ENCODE assay signal across 1 cellular context in the genomic region with DNA sequence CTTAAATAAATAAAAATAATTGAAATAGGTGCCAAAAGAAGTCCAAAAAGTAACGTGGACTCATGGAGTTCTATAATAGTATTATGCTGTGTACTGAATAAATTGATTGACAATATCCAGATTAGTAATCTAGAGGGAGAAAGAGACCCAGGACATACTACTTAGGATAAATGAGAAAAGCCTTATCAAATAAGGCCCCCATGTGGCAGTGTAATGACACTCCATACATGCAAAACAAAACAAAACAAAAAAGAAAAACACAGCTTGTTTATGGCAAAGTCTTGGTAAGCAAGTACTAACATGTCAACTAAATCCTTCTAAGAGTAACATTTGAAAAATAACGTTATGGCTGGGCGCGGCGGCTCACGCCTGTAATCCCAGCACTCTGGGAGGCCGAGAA.
TF ChIP-seq lines count a peak whose summit lies in the region.

No MANE protein-coding gene starts in this region.

TF ChIP-seq in GM12878, 131 proteins besides CTCF, POLR2A, EP300 and RAD21:
- no peak for TF ChIP-seq CREM (IDR thresholded peaks at IDR 0.05; ENCODE audit: low read depth)
- TF ChIP-seq, protein P1, sequence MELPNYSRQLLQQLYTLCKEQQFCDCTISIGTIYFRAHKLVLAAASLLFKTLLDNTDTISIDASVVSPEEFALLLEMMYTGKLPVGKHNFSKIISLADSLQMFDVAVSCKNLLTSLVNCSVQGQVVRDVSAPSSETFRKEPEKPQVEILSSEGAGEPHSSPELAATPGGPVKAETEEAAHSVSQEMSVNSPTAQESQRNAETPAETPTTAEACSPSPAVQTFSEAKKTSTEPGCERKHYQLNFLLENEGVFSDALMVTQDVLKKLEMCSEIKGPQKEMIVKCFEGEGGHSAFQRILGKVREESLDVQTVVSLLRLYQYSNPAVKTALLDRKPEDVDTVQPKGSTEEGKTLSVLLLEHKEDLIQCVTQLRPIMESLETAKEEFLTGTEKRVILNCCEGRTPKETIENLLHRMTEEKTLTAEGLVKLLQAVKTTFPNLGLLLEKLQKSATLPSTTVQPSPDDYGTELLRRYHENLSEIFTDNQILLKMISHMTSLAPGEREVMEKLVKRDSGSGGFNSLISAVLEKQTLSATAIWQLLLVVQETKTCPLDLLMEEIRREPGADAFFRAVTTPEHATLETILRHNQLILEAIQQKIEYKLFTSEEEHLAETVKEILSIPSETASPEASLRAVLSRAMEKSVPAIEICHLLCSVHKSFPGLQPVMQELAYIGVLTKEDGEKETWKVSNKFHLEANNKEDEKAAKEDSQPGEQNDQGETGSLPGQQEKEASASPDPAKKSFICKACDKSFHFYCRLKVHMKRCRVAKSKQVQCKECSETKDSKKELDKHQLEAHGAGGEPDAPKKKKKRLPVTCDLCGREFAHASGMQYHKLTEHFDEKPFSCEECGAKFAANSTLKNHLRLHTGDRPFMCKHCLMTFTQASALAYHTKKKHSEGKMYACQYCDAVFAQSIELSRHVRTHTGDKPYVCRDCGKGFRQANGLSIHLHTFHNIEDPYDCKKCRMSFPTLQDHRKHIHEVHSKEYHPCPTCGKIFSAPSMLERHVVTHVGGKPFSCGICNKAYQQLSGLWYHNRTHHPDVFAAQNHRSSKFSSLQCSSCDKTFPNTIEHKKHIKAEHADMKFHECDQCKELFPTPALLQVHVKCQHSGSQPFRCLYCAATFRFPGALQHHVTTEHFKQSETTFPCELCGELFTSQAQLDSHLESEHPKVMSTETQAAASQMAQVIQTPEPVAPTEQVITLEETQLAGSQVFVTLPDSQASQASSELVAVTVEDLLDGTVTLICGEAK (IDR thresholded peaks at IDR 0.05; ENCODE audit: borderline replicate concordance) = no peak
- peak; percentile 25; the same call in 1 of the 2 replicates for TF ChIP-seq SMC3 (IDR thresholded peaks at IDR 0.05; ENCODE audit: borderline replicate concordance, low read length)
- no peak for TF ChIP-seq NFYA (IDR thresholded peaks at IDR 0.05; ENCODE audit: borderline replicate concordance, low read depth, low read length)
- no peak for TF ChIP-seq WRNIP1 (IDR thresholded peaks at IDR 0.05; ENCODE audit: borderline replicate concordance, low read depth, low read length)
- TF ChIP-seq, protein P2, sequence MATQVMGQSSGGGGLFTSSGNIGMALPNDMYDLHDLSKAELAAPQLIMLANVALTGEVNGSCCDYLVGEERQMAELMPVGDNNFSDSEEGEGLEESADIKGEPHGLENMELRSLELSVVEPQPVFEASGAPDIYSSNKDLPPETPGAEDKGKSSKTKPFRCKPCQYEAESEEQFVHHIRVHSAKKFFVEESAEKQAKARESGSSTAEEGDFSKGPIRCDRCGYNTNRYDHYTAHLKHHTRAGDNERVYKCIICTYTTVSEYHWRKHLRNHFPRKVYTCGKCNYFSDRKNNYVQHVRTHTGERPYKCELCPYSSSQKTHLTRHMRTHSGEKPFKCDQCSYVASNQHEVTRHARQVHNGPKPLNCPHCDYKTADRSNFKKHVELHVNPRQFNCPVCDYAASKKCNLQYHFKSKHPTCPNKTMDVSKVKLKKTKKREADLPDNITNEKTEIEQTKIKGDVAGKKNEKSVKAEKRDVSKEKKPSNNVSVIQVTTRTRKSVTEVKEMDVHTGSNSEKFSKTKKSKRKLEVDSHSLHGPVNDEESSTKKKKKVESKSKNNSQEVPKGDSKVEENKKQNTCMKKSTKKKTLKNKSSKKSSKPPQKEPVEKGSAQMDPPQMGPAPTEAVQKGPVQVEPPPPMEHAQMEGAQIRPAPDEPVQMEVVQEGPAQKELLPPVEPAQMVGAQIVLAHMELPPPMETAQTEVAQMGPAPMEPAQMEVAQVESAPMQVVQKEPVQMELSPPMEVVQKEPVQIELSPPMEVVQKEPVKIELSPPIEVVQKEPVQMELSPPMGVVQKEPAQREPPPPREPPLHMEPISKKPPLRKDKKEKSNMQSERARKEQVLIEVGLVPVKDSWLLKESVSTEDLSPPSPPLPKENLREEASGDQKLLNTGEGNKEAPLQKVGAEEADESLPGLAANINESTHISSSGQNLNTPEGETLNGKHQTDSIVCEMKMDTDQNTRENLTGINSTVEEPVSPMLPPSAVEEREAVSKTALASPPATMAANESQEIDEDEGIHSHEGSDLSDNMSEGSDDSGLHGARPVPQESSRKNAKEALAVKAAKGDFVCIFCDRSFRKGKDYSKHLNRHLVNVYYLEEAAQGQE (IDR thresholded peaks at IDR 0.05; ENCODE audit: low read depth, low read length) = no peak
- TF ChIP-seq JUNB (IDR thresholded peaks at IDR 0.05) = no peak
TF ChIP-seq in GM12878: peak in this region for 1.
